Comparison of ENCODE assay signal across 10 cellular contexts in genomic region chr12:116662612-116663144, GRCh38.
DNase-seq lines count a peak whose midpoint lies in the region; ATAC-seq and TF ChIP-seq lines count a peak whose summit lies in the region.
"Had no signal": no experiment of that assay in that cellular context is flagged by ENCODE, and none has a peak within 500 bp of the region (broad histone marks: within the 10 kb centered on the region; RNA-seq: fewer than 3 reads in every experiment).

No MANE protein-coding gene starts in this region.

- 42 to 44% methylated on average over 11 to 21 of the region's 21 CpGs for WGBS in upper lobe of left lung, 2 donors

- H3K4me1 ChIP-seq in left ventricle myocardium inferior (peaks cover 48% of the 10 kb centered on the region), right atrium auricular region (peaks cover 0 to 23% of the 10 kb centered on the region in 2 donors), upper lobe of left lung (peaks cover 30 to 42% (median 35%) of the 10 kb centered on the region in 4 donors)

- no peaks in the 10 kb centered on the region for H3K27me3 ChIP-seq in left ventricle myocardium inferior (ENCODE audit: low read depth)
- H3K27me3 ChIP-seq in right atrium auricular region: no peaks in the 10 kb centered on the region
- no peaks in the 10 kb centered on the region for H3K27me3 ChIP-seq in upper lobe of left lung

- H3K36me3 ChIP-seq in left ventricle myocardium inferior (no peaks in the 10 kb centered on the region), right atrium auricular region (no peaks in the 10 kb centered on the region), upper lobe of left lung (no peaks in the 10 kb centered on the region)

- H3K27ac ChIP-seq in left ventricle myocardium inferior (replicated peaks) (peak overlapping the region; percentile 19), right atrium auricular region (no peak overlapping the region), upper lobe of left lung (peak overlapping the region; percentile 0 to 52 (median 31))

- intact Hi-C loops in left ventricle myocardium inferior (cut with micrococcal nuclease): no loop called here

- H3K4me3 ChIP-seq in left ventricle myocardium inferior (no peak overlapping the region), right atrium auricular region (no peak overlapping the region), upper lobe of left lung (no peak overlapping the region)
- H3K4me3 ChIP-seq: lung had no signal

- ATAC-seq in upper lobe of left lung (ENCODE audit: low FRiP score in 2 of 2): peak in 1 of 2 donors; percentile 19
- no peak for ATAC-seq in GM18511 (IDR thresholded peaks at IDR 0.05; ENCODE audit: unreplicated experiment)
- ATAC-seq in HG03139 (IDR thresholded peaks at IDR 0.05; ENCODE audit: unreplicated experiment): no peak
- ATAC-seq: HCT116 had no signal

- TF ChIP-seq EP300 in upper lobe of left lung (IDR thresholded peaks at IDR 0.05): no peak

- no peaks in the 10 kb centered on the region for H3K9me3 ChIP-seq in left ventricle myocardium inferior (replicated peaks)
- no peaks in the 10 kb centered on the region for H3K9me3 ChIP-seq in right atrium auricular region
- no peaks in the 10 kb centered on the region for H3K9me3 ChIP-seq in upper lobe of left lung

- no peak for TF ChIP-seq POLR2A in upper lobe of left lung (IDR thresholded peaks at IDR 0.05)

- no peak for DNase-seq in left ventricle myocardium inferior
- no peak for DNase-seq in right atrium auricular region (ENCODE audit: low spot score)
- DNase-seq in RPMI8226: peak; percentile 44
- DNase-seq in iPS-NIHi11 (ENCODE audit: low spot score): peak; percentile 31
- peak; percentile 27 to 55 for DNase-seq in upper lobe of left lung
- DNase-seq in NCI-H2081 (lab: John Stamatoyannopoulos, UW): no peak

- no peak for TF ChIP-seq CTCF in left ventricle myocardium inferior (IDR thresholded peaks at IDR 0.05; ENCODE audit: borderline replicate concordance)
- no peak for TF ChIP-seq CTCF in right atrium auricular region (IDR thresholded peaks at IDR 0.05)
- no peak for TF ChIP-seq CTCF in upper lobe of left lung (IDR thresholded peaks at IDR 0.05)

Comparison
In these comparisons a context has a peak if more than half of its experiments do, and no peak if none do; other contexts are left out.
1. H3K27ac ChIP-seq: peak in left ventricle myocardium inferior (single experiment) and upper lobe of left lung (4 of 4); none in right atrium auricular region (0 of 2).
2. DNase-seq: peak in RPMI8226 (single experiment), iPS-NIHi11 (single experiment) and upper lobe of left lung (2 of 2); none in left ventricle myocardium inferior (single experiment), right atrium auricular region (single experiment) and NCI-H2081 (0 of 2).